Comparison of ENCODE assay signal across 8 cellular contexts in genomic region chr7:140059288-140060242, GRCh38. TPM values are rescaled to one million over a fixed set of nuclear protein-coding genes. Genes with fewer than 3 reads are reported as not detected.
DNase-seq lines count a peak whose midpoint lies in the region; ATAC-seq lines count a peak whose summit lies in the region.

No MANE protein-coding gene starts in this region.

- H3K4me3 Mint-ChIP-seq in immature natural killer cell: peak overlapping the region; percentile 90 to 95 (median 92)

- H3K27me3 Mint-ChIP-seq in immature natural killer cell (ENCODE audit: low read depth in 3 of 3): peaks cover 2 to 9% (median 4%) of the 10 kb centered on the region in 3 donors

- peak; percentile 48 for DNase-seq in COLO668 (lab: John Stamatoyannopoulos, UW; ENCODE audit: unreplicated experiment)
- DNase-seq in NCI-H345 treated with DMSO at 0.1 percent for 48 hours (lab: John Stamatoyannopoulos, UW; ENCODE audit: unreplicated experiment): peak; percentile 14
- peak; percentile 12 for DNase-seq in activated effector memory CD4-positive, alpha-beta T cell treated with Interleukin-2 at 50 U/mL for 16 hours
- DNase-seq in immature natural killer cell: no peak
- peak in 2 of 3 experiments; percentile 40 to 54 for DNase-seq in stimulated activated CD4-positive, alpha-beta T cell treated with anti-CD3 and anti-CD28 coated beads, TNF-alpha, amount 100 ng/mL, for 4 hours (ENCODE audit: low read depth in 3 of 3)
- no peak for DNase-seq in NK-92 treated with Interleukin-12 subunit alpha and Interleukin-12 subunit beta, amount 100 ng/mL, for 24 hours (lab: John Stamatoyannopoulos, UW)
- DNase-seq in NCI-H128 (lab: John Stamatoyannopoulos, UW; ENCODE audit: unreplicated experiment): no peak

- H3K4me1 Mint-ChIP-seq in immature natural killer cell: peaks cover 58 to 81% of the 10 kb centered on the region in 2 donors

- no peak for ATAC-seq in HG03442 (IDR thresholded peaks at IDR 0.05; ENCODE audit: unreplicated experiment)

- H3K9me3 Mint-ChIP-seq in immature natural killer cell: no peaks in the 10 kb centered on the region

- H3K27ac Mint-ChIP-seq in immature natural killer cell: peak overlapping the region; percentile 57 to 95 (median 87)

- H3K36me3 Mint-ChIP-seq in immature natural killer cell: peaks cover 0 to 12% (median 5%) of the 10 kb centered on the region in 3 donors

RNA-seq across cellular contexts. Expression of gene PARP12, which starts 3.2 kb away (rescaled TPM):
- 10 to 100 TPM; 23.3 to 26.8 (median 24.3) TPM for polyA plus RNA-seq in immature natural killer cell

Comparison
In these comparisons a context has a peak if more than half of its experiments do, and no peak if none do; other contexts are left out.
1. DNase-seq: peak in COLO668 (single experiment), NCI-H345 treated with DMSO at 0.1 percent for 48 hours (single experiment), activated effector memory CD4-positive, alpha-beta T cell treated with Interleukin-2 at 50 U/mL for 16 hours (single experiment) and stimulated activated CD4-positive, alpha-beta T cell treated with anti-CD3 and anti-CD28 coated beads, TNF-alpha, amount 100 ng/mL, for 4 hours (2 of 3); none in immature natural killer cell (0 of 3), NK-92 treated with Interleukin-12 subunit alpha and Interleukin-12 subunit beta, amount 100 ng/mL, for 24 hours (single experiment) and NCI-H128 (single experiment).